10 cellular contexts compared by ENCODE assay signal in genomic region chr17:17152385-17152784, GRCh38. TPM values are rescaled to one million over a fixed set of nuclear protein-coding genes. Genes with fewer than 3 reads are reported as not detected.
DNase-seq lines count a peak whose midpoint lies in the region; ATAC-seq and TF ChIP-seq lines count a peak whose summit lies in the region.
"Had no signal": no experiment of that assay in that cellular context is flagged by ENCODE, and none has a peak within 500 bp of the region (broad histone marks: within the 10 kb centered on the region; RNA-seq: fewer than 3 reads in every experiment).

No MANE protein-coding gene starts in this region.

- intact Hi-C loops in OCI-LY7 (cut with micrococcal nuclease; ENCODE audit: unreplicated experiment) = no loop called here

- no peak overlapping the region for H2AFZ ChIP-seq in OCI-LY7 (ENCODE audit: low read length)

- no peaks in the 10 kb centered on the region for H3K4me1 ChIP-seq in OCI-LY7 (ENCODE audit: insufficient read depth, low read length, poor library complexity, severe bottlenecking)
- H3K4me1 ChIP-seq: Peyer's patch had no signal

- H4K20me1 ChIP-seq in OCI-LY7 (ENCODE audit: insufficient read depth, low read length) = no peaks in the 10 kb centered on the region

- H3K9me3 ChIP-seq in T-helper 17 cell (ENCODE audit: control insufficient read depth, low read length, poor library complexity, severe bottlenecking) (no peaks in the 10 kb centered on the region), OCI-LY7 (ENCODE audit: low read length) (no peaks in the 10 kb centered on the region)
- H3K9me3 ChIP-seq: Peyer's patch had no signal

- peaks cover 54% of the 10 kb centered on the region for H3K4me1 Mint-ChIP-seq in T-helper 17 cell

- DNase-seq in ELR (ENCODE audit: low read depth) (peak; percentile 11), T-helper 17 cell (no peak), glomerular visceral epithelial cell (ENCODE audit: extremely low spot score) (peak; percentile 86), putamen (ENCODE audit: low spot score) (no peak), OCI-LY7 (ENCODE audit: low spot score) (no peak)
- DNase-seq in effector CD4-positive, alpha-beta T cell = no peak

- H3K36me3 ChIP-seq in OCI-LY7 (ENCODE audit: insufficient read depth, low read length) = peaks cover 12% of the 10 kb centered on the region; the same call in 1 of the 2 replicates

- CTCF ChIA-PET in OCI-LY7 (lab: Charles Lee; ENCODE audit: unreplicated experiment) = no interaction called here

- peak overlapping the region in 13 of 21 experiments; percentile 3 to 72 (median 34) for H3K27ac ChIP-seq in skin epidermis
- H3K27ac ChIP-seq in OCI-LY7 (ENCODE audit: low read depth, low read length, poor library complexity, severe bottlenecking) = no peak overlapping the region
- H3K27ac ChIP-seq: Peyer's patch had no signal

- peak overlapping the region; percentile 92 for H3K27ac Mint-ChIP-seq in T-helper 17 cell

- H3K4me3 Mint-ChIP-seq in T-helper 17 cell = peak overlapping the region; percentile 82

- no TSS peak for BruUV-seq in OCI-LY7 (replicated peaks; lab: Mats Ljungman, UMichigan)

- H3K79me2 ChIP-seq in OCI-LY7 (ENCODE audit: insufficient read depth, low read depth, low read length) = no peaks in the 10 kb centered on the region

- no peaks in the 10 kb centered on the region for H3K27me3 Mint-ChIP-seq in T-helper 17 cell

- TF ChIP-seq CTCF in OCI-LY7 (conservative IDR thresholded peaks at IDR 0.05; ENCODE audit: low read length) = no peak

- H3K36me3 Mint-ChIP-seq in T-helper 17 cell (ENCODE audit: low read depth) = peaks cover 12% of the 10 kb centered on the region

- no peak overlapping the region for H3K4me2 ChIP-seq in OCI-LY7 (ENCODE audit: low read length)

- H3K9me2 ChIP-seq in OCI-LY7 (ENCODE audit: insufficient read depth, low read length) = no peaks in the 10 kb centered on the region

- ATAC-seq in T-helper 17 cell = peak; percentile 14
- ATAC-seq in HG02981 (IDR thresholded peaks at IDR 0.05; ENCODE audit: unreplicated experiment) = no peak
- ATAC-seq: GM12878 had no signal

- H3K4me3 ChIP-seq in skin epidermis (no peak overlapping the region), OCI-LY7 (ENCODE audit: low read depth, low read length, poor library complexity, severe bottlenecking) (no peak overlapping the region)
- H3K4me3 ChIP-seq: GM12878, Peyer's patch had no signal

- POLR2A ChIA-PET in OCI-LY7 (lab: Charles Lee) = no interaction called here

RNA-seq across cellular contexts. Expression of gene PLD6, which starts 53.7 kb away (rescaled TPM):
- total RNA-seq in T-helper 17 cell = 10 to 100 TPM; 13.2 to 15.3 TPM
- total RNA-seq in OCI-LY7 (2014; rRNA removed; shearing (Covaris generic)) = not detected in 2 replicates
- total RNA-seq in OCI-LY7 (2022) = not detected in 2 replicates

Comparison
In these comparisons a context has a peak if more than half of its experiments do, and no peak if none do; other contexts are left out.
1. DNase-seq: peak in ELR (single experiment) and glomerular visceral epithelial cell (single experiment); none in T-helper 17 cell (0 of 3), effector CD4-positive, alpha-beta T cell (single experiment), putamen (single experiment) and OCI-LY7 (single experiment).
2. RNA of gene PLD6, which starts 53.7 kb away (total RNA-seq): 13.2 to 15.3 TPM in T-helper 17 cell; not detected in OCI-LY7; every median in the first group is over 10 times any median in the second.